8 cellular contexts compared by ENCODE assay signal in genomic region chr17:57004944-57005579, GRCh38. TPM values are rescaled to one million over a fixed set of nuclear protein-coding genes. Genes with fewer than 3 reads are reported as not detected.
DNase-seq lines count a peak whose midpoint lies in the region; ATAC-seq, FAIRE-seq and TF ChIP-seq lines count a peak whose summit lies in the region.

No MANE protein-coding gene starts in this region.

- H3K27ac ChIP-seq in substantia nigra (ENCODE audit: low read depth, low read length, poor library complexity, severe bottlenecking), result no peak overlapping the region

- FAIRE-seq in H54 (lab: Jason Lieb, UNC), result no peak

- H3K36me3 Mint-ChIP-seq in CD14-positive monocyte (peaks cover 68 to 74% of the 10 kb centered on the region in 2 donors), glutamatergic neuron (ENCODE audit: unreplicated experiment) (no peaks in the 10 kb centered on the region)

- DNase-seq in CD14-positive monocyte (ENCODE audit: low spot score), result no peak
- DNase-seq in OCI-M1 (lab: John Stamatoyannopoulos, UW), result peak; percentile 87
- no peak for DNase-seq in glutamatergic neuron
- no peak for DNase-seq in H54 (ENCODE audit: insufficient read length, low spot score)
- no peak for DNase-seq in substantia nigra (lab: John Stamatoyannopoulos, UW)
- DNase-seq in ACHN, result no peak

- peak overlapping the region in 6 of 7 donors; percentile 1 to 76 (median 30) for H3K27ac Mint-ChIP-seq in CD14-positive monocyte
- no peak overlapping the region for H3K27ac Mint-ChIP-seq in glutamatergic neuron (ENCODE audit: unreplicated experiment)

- no peak for TF ChIP-seq POLR2A in H54 (IDR thresholded peaks at IDR 0.05; ENCODE audit: low read depth, low read length)

- peaks cover 0 to 1% (median 0%) of the 10 kb centered on the region in 3 donors for H3K27me3 Mint-ChIP-seq in CD14-positive monocyte (ENCODE audit: low read depth in 3 of 3)
- H3K27me3 Mint-ChIP-seq in glutamatergic neuron (ENCODE audit: unreplicated experiment), result no peaks in the 10 kb centered on the region

- H3K4me1 Mint-ChIP-seq in CD14-positive monocyte (peaks cover 34% of the 10 kb centered on the region), glutamatergic neuron (ENCODE audit: low read depth, unreplicated experiment) (peaks cover 3% of the 10 kb centered on the region)

- ATAC-seq in GM19025 (IDR thresholded peaks at IDR 0.05; ENCODE audit: low read depth, unreplicated experiment) (peak; percentile 71), HG03045 (IDR thresholded peaks at IDR 0.05; ENCODE audit: unreplicated experiment) (peak; percentile 54)

- no peak overlapping the region for H3K4me3 Mint-ChIP-seq in CD14-positive monocyte
- no peak overlapping the region for H3K4me3 Mint-ChIP-seq in glutamatergic neuron (ENCODE audit: unreplicated experiment)

- no peak for TF ChIP-seq CTCF in CD14-positive monocyte (IDR thresholded peaks at IDR 0.05)
- TF ChIP-seq CTCF in glutamatergic neuron (IDR thresholded peaks at IDR 0.05; ENCODE audit: partially characterized antibody, unreplicated experiment), result peak; percentile 10

- H3K9me3 Mint-ChIP-seq in CD14-positive monocyte (no peaks in the 10 kb centered on the region), glutamatergic neuron (ENCODE audit: unreplicated experiment) (peaks cover 2% of the 10 kb centered on the region)

- intact Hi-C loops in CD14-positive monocyte (cut with micrococcal nuclease), result loop anchor here in 1 of 2 donors (10.0 kb wide), 1 partner anchor 80 kb away; the partner anchor contains the start of gene AKAP1

- in situ Hi-C loops in ACHN (cut with HindIII; ENCODE audit: low pct_ligation_motif_present, low pct_unique_long_range_greater_than_20kb, low sequenced_read_pairs), result no loop called here

RNA-seq across cellular contexts. Expression of gene SCPEP1, which starts 27.1 kb away (rescaled TPM):
- polyA plus RNA-seq in CD14-positive monocyte, result 100 to 1,000 TPM; 373 to 426 TPM
- 46.9 TPM for total RNA-seq in glutamatergic neuron (ENCODE audit: unreplicated experiment)

RNA-seq across cellular contexts. Expression of gene COIL, which starts 44.2 kb away (rescaled TPM):
- 1 to 10 TPM; 5.3 to 6.6 TPM for polyA plus RNA-seq in CD14-positive monocyte
- 9.4 TPM for total RNA-seq in glutamatergic neuron (ENCODE audit: unreplicated experiment)
